ENCODE assay signal across 23 cellular contexts in the genomic region with DNA sequence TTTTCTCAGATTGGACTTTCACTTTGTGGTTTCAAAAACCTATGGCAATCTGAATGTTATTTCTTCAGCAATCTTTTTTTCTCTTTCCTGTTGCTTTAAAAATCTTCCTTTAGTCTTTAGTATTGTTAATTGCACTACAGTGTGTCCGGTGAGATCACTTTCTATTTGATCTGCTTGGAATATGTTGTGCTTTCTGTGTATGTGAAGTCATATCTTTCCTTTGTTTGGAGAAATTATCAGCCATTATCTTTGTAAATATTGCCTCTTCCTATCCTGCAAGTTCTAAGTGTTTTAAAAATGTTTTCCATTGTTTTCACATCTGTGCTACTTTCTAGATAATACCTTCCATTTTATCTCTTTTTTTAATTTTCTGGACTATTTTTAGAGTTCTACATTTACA.
DNase-seq lines count a peak whose midpoint lies in the region; ATAC-seq, FAIRE-seq and TF ChIP-seq lines count a peak whose summit lies in the region.
"Had no signal": no experiment of that assay in that cellular context is flagged by ENCODE, and none has a peak within 500 bp of the region (broad histone marks: within the 10 kb centered on the region; RNA-seq: fewer than 3 reads in every experiment).

No MANE protein-coding gene starts in this region.

- H3K9me1 ChIP-seq in K562 (ENCODE audit: control insufficient read depth, insufficient read depth, low read length), result no peaks in the 10 kb centered on the region

- H3K4me1 ChIP-seq in K562 (replicated peaks in 1 of 2; ENCODE audit: control insufficient read depth in 2 of 2, insufficient read depth in 2 of 2, low read length in 2 of 2) (no peaks in the 10 kb centered on the region; a peak in 1 of 5 replicates), gastroesophageal sphincter (peaks cover 0 to 5% (median 0%) of the 10 kb centered on the region in 3 donors)
- H3K4me1 ChIP-seq: A549, BLaER1, SJCRH30 had no signal

- no peaks in the 10 kb centered on the region for H3K79me2 ChIP-seq in K562 (ENCODE audit: control insufficient read depth, insufficient read depth, low read length)

- ATAC-seq in K562 (no peak), gastroesophageal sphincter (no peak)
- ATAC-seq: A549, T-cell had no signal

- H2AFZ ChIP-seq in K562 (ENCODE audit: low read depth, low read length), result peak overlapping the region; percentile 68

- intact Hi-C loops in K562 (cut with micrococcal nuclease), result loop anchor here (10.0 kb wide), 2 partner anchors 61 to 741 kb away; no protein-coding TSS in a partner anchor

- H3K36me3 ChIP-seq in K562 (ENCODE audit: control insufficient read depth, insufficient read depth, low read length) (no peaks in the 10 kb centered on the region), gastroesophageal sphincter (no peaks in the 10 kb centered on the region)
- H3K36me3 ChIP-seq: BLaER1, SJCRH30 had no signal

- H3K9ac ChIP-seq in K562 (ENCODE audit: insufficient read depth in 1 of 2, low read depth in 2 of 2, low read length in 2 of 2), result peak overlapping the region in 1 of 2 experiments; percentile 17; a peak in 1 of 4 replicates
- H3K9ac ChIP-seq: BLaER1 had no signal

- H3K27ac ChIP-seq in K562 (ENCODE audit: extremely low read depth, low read depth, low read length) (no peak overlapping the region; the same call in 2 of the 3 replicates), gastroesophageal sphincter (no peak overlapping the region)
- H3K27ac ChIP-seq: A549, BLaER1, SJCRH30 had no signal

- in situ Hi-C loops in K562 (cut with MboI), result no loop called here

- DNase-seq in COR-L47 (lab: John Stamatoyannopoulos, UW), result peak; percentile 56
- peak; percentile 85 for DNase-seq in NCI-H146 (lab: John Stamatoyannopoulos, UW)
- peak; percentile 20 for DNase-seq in NCI-H774 (lab: John Stamatoyannopoulos, UW)
- no peak for DNase-seq in K562 (ENCODE audit: extremely low read depth in 1 of 4, low spot score in 3 of 4)
- DNase-seq in AG08395 (ENCODE audit: low spot score), result no peak
- DNase-seq in central memory CD4-positive, alpha-beta T cell, result no peak
- DNase-seq in middle frontal gyrus (ENCODE audit: extremely low spot score, low spot score), result no peak
- DNase-seq: CD4-positive, alpha-beta T cell; EL; GF-D8; MM.1S; NCI-H1092 treated with DMSO at 0.1 percent for 48 hours; NCI-H1436 treated with DMSO at 0.1 percent for 48 hours; NCI-H2029 treated with DMSO at 0.1 percent for 48 hours; NCI-H2171 treated with DMSO at 0.1 percent for 48 hours; NCI-H526; SJCRH30; T-cell had no signal

- H3K27me3 ChIP-seq in K562 (ENCODE audit: control insufficient read depth in 2 of 2, insufficient read depth in 2 of 2, low read length in 2 of 2) (no peaks in the 10 kb centered on the region), gastroesophageal sphincter (peaks cover 56% of the 10 kb centered on the region)
- H3K27me3 ChIP-seq: BLaER1, SJCRH30 had no signal

- 0% methylated on average over 1 of the region's 1 CpG for WGBS in K562 (ENCODE audit: insufficient coverage, low coverage, missing lambda C conversion rate)
- 50 to 71% methylated on average over 1 of the region's 1 CpG for WGBS in gastroesophageal sphincter (ENCODE audit: low coverage in 1 of 2), 2 donors

- TF ChIP-seq CTCF in K562 (IDR thresholded peaks at IDR 0.05 in 2 of 3, conservative IDR thresholded peaks at IDR 0.05 in 1 of 3; ENCODE audit: insufficient read depth in 2 of 3, low read depth in 1 of 3, low read length in 3 of 3) (no peak), gastroesophageal sphincter (IDR thresholded peaks at IDR 0.05) (no peak)

- TF ChIP-seq POLR2A in K562 (conservative IDR thresholded peaks at IDR 0.05), result no peak
- no peak for TF ChIP-seq POLR2A in gastroesophageal sphincter (IDR thresholded peaks at IDR 0.05)

- TF ChIP-seq RAD21 in K562 (CRISPR knock-in tag; conservative IDR thresholded peaks at IDR 0.05 in 1 of 2, IDR thresholded peaks at IDR 0.05 in 1 of 2), result no peak

- H3K4me2 ChIP-seq in K562 (ENCODE audit: insufficient read depth, low read length), result no peak overlapping the region; the same call in 1 of the 2 replicates
- H3K4me2 ChIP-seq: A549, BLaER1 had no signal

- BruUV-seq in K562 (replicated peaks; lab: Mats Ljungman, UMichigan), result no TSS peak

- H3K4me3 ChIP-seq in K562, result no peak overlapping the region
- H3K4me3 ChIP-seq in gastroesophageal sphincter, result no peak overlapping the region
- H3K4me3 ChIP-seq: A549, BLaER1, SJCRH30 had no signal

- CTCF ChIA-PET in K562 (lab: Yijun Ruan, JAX; ENCODE audit: low intra/inter-chr PET ratio), result no interaction called here

- no peaks in the 10 kb centered on the region for H4K20me1 ChIP-seq in K562 (replicated peaks; ENCODE audit: control insufficient read depth, insufficient read depth, low read length)
- H4K20me1 ChIP-seq: BLaER1 had no signal

- FAIRE-seq in K562 (lab: Jason Lieb, UNC), result no peak
- FAIRE-seq: A549, H54, RCC 7860 had no signal

- H3K9me3 ChIP-seq in K562 (replicated peaks; ENCODE audit: control insufficient read depth, insufficient read depth, low read depth, low read length) (no peaks in the 10 kb centered on the region), gastroesophageal sphincter (no peaks in the 10 kb centered on the region)
- H3K9me3 ChIP-seq: A549, BLaER1, SJCRH30 had no signal

- TF ChIP-seq EP300 in K562 (IDR thresholded peaks at IDR 0.05; ENCODE audit: low read length) (no peak), gastroesophageal sphincter (IDR thresholded peaks at IDR 0.05) (no peak)

- POLR2A ChIA-PET in K562 (lab: Yijun Ruan, JAX), result interaction anchor here (0.7 kb wide), 1 partner anchor 506 kb away, joined by 3 read pairs; no protein-coding TSS in a partner anchor

TF ChIP-seq in K562, 482 proteins besides CTCF, POLR2A, EP300 and RAD21 (continues in another document):
- TF ChIP-seq RAD51 (IDR thresholded peaks at IDR 0.05; ENCODE audit: borderline replicate concordance, low read depth) (no peak), ZNF431 (CRISPR knock-in tag; IDR thresholded peaks at IDR 0.05) (no peak), HEY1 (CRISPR knock-in tag; IDR thresholded peaks at IDR 0.05; ENCODE audit: borderline replicate concordance) (no peak)
- TF ChIP-seq, protein P1, sequence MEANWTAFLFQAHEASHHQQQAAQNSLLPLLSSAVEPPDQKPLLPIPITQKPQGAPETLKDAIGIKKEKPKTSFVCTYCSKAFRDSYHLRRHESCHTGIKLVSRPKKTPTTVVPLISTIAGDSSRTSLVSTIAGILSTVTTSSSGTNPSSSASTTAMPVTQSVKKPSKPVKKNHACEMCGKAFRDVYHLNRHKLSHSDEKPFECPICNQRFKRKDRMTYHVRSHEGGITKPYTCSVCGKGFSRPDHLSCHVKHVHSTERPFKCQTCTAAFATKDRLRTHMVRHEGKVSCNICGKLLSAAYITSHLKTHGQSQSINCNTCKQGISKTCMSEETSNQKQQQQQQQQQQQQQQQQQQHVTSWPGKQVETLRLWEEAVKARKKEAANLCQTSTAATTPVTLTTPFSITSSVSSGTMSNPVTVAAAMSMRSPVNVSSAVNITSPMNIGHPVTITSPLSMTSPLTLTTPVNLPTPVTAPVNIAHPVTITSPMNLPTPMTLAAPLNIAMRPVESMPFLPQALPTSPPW (CRISPR knock-in tag; IDR thresholded peaks at IDR 0.05), result no peak
- TF ChIP-seq, protein P2, sequence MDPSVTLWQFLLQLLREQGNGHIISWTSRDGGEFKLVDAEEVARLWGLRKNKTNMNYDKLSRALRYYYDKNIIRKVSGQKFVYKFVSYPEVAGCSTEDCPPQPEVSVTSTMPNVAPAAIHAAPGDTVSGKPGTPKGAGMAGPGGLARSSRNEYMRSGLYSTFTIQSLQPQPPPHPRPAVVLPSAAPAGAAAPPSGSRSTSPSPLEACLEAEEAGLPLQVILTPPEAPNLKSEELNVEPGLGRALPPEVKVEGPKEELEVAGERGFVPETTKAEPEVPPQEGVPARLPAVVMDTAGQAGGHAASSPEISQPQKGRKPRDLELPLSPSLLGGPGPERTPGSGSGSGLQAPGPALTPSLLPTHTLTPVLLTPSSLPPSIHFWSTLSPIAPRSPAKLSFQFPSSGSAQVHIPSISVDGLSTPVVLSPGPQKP (CRISPR knock-in tag; IDR thresholded peaks at IDR 0.05), result no peak
- TF ChIP-seq, protein P3, sequence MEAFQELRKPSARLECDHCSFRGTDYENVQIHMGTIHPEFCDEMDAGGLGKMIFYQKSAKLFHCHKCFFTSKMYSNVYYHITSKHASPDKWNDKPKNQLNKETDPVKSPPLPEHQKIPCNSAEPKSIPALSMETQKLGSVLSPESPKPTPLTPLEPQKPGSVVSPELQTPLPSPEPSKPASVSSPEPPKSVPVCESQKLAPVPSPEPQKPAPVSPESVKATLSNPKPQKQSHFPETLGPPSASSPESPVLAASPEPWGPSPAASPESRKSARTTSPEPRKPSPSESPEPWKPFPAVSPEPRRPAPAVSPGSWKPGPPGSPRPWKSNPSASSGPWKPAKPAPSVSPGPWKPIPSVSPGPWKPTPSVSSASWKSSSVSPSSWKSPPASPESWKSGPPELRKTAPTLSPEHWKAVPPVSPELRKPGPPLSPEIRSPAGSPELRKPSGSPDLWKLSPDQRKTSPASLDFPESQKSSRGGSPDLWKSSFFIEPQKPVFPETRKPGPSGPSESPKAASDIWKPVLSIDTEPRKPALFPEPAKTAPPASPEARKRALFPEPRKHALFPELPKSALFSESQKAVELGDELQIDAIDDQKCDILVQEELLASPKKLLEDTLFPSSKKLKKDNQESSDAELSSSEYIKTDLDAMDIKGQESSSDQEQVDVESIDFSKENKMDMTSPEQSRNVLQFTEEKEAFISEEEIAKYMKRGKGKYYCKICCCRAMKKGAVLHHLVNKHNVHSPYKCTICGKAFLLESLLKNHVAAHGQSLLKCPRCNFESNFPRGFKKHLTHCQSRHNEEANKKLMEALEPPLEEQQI (IDR thresholded peaks at IDR 0.05), result no peak
- TF ChIP-seq, protein P4, sequence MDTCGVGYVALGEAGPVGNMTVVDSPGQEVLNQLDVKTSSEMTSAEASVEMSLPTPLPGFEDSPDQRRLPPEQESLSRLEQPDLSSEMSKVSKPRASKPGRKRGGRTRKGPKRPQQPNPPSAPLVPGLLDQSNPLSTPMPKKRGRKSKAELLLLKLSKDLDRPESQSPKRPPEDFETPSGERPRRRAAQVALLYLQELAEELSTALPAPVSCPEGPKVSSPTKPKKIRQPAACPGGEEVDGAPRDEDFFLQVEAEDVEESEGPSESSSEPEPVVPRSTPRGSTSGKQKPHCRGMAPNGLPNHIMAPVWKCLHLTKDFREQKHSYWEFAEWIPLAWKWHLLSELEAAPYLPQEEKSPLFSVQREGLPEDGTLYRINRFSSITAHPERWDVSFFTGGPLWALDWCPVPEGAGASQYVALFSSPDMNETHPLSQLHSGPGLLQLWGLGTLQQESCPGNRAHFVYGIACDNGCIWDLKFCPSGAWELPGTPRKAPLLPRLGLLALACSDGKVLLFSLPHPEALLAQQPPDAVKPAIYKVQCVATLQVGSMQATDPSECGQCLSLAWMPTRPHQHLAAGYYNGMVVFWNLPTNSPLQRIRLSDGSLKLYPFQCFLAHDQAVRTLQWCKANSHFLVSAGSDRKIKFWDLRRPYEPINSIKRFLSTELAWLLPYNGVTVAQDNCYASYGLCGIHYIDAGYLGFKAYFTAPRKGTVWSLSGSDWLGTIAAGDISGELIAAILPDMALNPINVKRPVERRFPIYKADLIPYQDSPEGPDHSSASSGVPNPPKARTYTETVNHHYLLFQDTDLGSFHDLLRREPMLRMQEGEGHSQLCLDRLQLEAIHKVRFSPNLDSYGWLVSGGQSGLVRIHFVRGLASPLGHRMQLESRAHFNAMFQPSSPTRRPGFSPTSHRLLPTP (IDR thresholded peaks at IDR 0.05; ENCODE audit: borderline replicate concordance, extremely low read depth, insufficient read length), result no peak

Comparison
In these comparisons a context has a peak if more than half of its experiments do, and no peak if none do; other contexts are left out.
1. DNase-seq: peak in COR-L47 (single experiment), NCI-H146 (single experiment) and NCI-H774 (single experiment); none in K562 (0 of 4), AG08395 (single experiment), central memory CD4-positive, alpha-beta T cell (single experiment) and middle frontal gyrus (single experiment).